ENCODE assay signal across 17 cellular contexts in genomic region chr2:217916504-217917254, GRCh38.
DNase-seq lines count a peak whose midpoint lies in the region; ATAC-seq and TF ChIP-seq lines count a peak whose summit lies in the region.
"Had no signal": no experiment of that assay in that cellular context is flagged by ENCODE, and none has a peak within 500 bp of the region (broad histone marks: within the 10 kb centered on the region; RNA-seq: fewer than 3 reads in every experiment).

No MANE protein-coding gene starts in this region.

- H3K36me3 ChIP-seq in sigmoid colon: peaks cover 0 to 31% (median 10%) of the 10 kb centered on the region in 4 donors
- H3K36me3 ChIP-seq: ovary had no signal

- H3K27me3 ChIP-seq in right cardiac atrium (ENCODE audit: control insufficient read depth, insufficient read depth) (no peaks in the 10 kb centered on the region), sigmoid colon (no peaks in the 10 kb centered on the region)
- H3K27me3 ChIP-seq: ovary had no signal

- ATAC-seq in Right ventricle myocardium inferior: no peak
- no peak for ATAC-seq in right cardiac atrium
- no peak for ATAC-seq in activated CD8-positive, alpha-beta memory T cell treated with anti-CD3 and anti-CD28 coated beads, Interleukin-2, amount 10 ng/mL, durations not matched to agents 7 days and 5 days
- no peak for ATAC-seq in GM18505 (IDR thresholded peaks at IDR 0.05; ENCODE audit: unreplicated experiment)
- ATAC-seq: K562, T-cell had no signal

- intact Hi-C loops in Right ventricle myocardium inferior (cut with DNase I): no loop called here
- intact Hi-C loops in cardiac septum (cut with DNase I): no loop called here
- intact Hi-C loops in right cardiac atrium (cut with DNase I): no loop called here
- intact Hi-C loops in sigmoid colon (cut with DNase I): no loop called here

- no peaks in the 10 kb centered on the region for H3K4me1 Mint-ChIP-seq in activated CD8-positive, alpha-beta memory T cell treated with anti-CD3 and anti-CD28 coated beads, Interleukin-2, amount 10 ng/mL, durations not matched to agents 7 days and 5 days
- H3K4me1 Mint-ChIP-seq: T-cell had no signal

- no peak for TF ChIP-seq CTCF in sigmoid colon (IDR thresholded peaks at IDR 0.05)

- 68% methylated on average over 10 of the region's 10 CpGs for WGBS in right cardiac atrium
- WGBS in sigmoid colon, 2 donors: 46 to 58% methylated on average over 10 of the region's 10 CpGs

- H3K9me3 Mint-ChIP-seq in activated CD8-positive, alpha-beta memory T cell treated with anti-CD3 and anti-CD28 coated beads, Interleukin-2, amount 10 ng/mL, durations not matched to agents 7 days and 5 days (ENCODE audit: low read depth): no peaks in the 10 kb centered on the region
- H3K9me3 Mint-ChIP-seq: mesothelial cell of epicardium, T-cell had no signal

- CTCF ChIA-PET in activated CD8-positive, alpha-beta memory T cell treated with anti-CD3 and anti-CD28 coated beads, Interleukin-2, amount 10 ng/mL, durations not matched to agents 7 days and 5 days (lab: Charles Lee): no interaction called here

- H3K27ac ChIP-seq in right cardiac atrium (ENCODE audit: low read length) (peak overlapping the region; percentile 84), sigmoid colon (peak overlapping the region; percentile 94 to 98 (median 98))

- no peaks in the 10 kb centered on the region for H3K36me3 Mint-ChIP-seq in activated CD8-positive, alpha-beta memory T cell treated with anti-CD3 and anti-CD28 coated beads, Interleukin-2, amount 10 ng/mL, durations not matched to agents 7 days and 5 days
- H3K36me3 Mint-ChIP-seq: T-cell had no signal

- no peak overlapping the region for H3K4me3 Mint-ChIP-seq in activated CD8-positive, alpha-beta memory T cell treated with anti-CD3 and anti-CD28 coated beads, Interleukin-2, amount 10 ng/mL, durations not matched to agents 7 days and 5 days
- H3K4me3 Mint-ChIP-seq: mesothelial cell of epicardium, T-cell had no signal

- peak; percentile 53 for DNase-seq in Right ventricle myocardium inferior (ENCODE audit: missing footprints)
- DNase-seq in cardiac septum (ENCODE audit: low spot score): no peak
- peak in 1 of 3 donors; percentile 52 for DNase-seq in right cardiac atrium
- DNase-seq in sigmoid colon: peak; percentile 82
- no peak for DNase-seq in H4 (ENCODE audit: low spot score)
- no peak for DNase-seq in activated CD8-positive, alpha-beta memory T cell treated with anti-CD3 and anti-CD28 coated beads, Interleukin-2, amount 10 ng/mL, durations not matched to agents 7 days and 5 days
- DNase-seq in activated CD8-positive, alpha-beta memory T cell treated with anti-CD3 and anti-CD28 coated beads for 24 hours: no peak
- DNase-seq: activated CD4-positive, CD25-positive, alpha-beta regulatory T cell; GF-D8; GOT3; NCI-H524 treated with DMSO at 0.1 percent for 48 hours; stimulated activated CD4-positive, alpha-beta T cell treated with anti-CD3 and anti-CD28 coated beads, Interleukin-4, amount 100 ng/mL, for 1 hour; T-cell had no signal

- H3K4me1 ChIP-seq in right cardiac atrium (ENCODE audit: control insufficient read depth, insufficient read depth, low read length) (peaks cover 77% of the 10 kb centered on the region), sigmoid colon (peaks cover 0 to 100% (median 100%) of the 10 kb centered on the region in 4 donors)

- no peak overlapping the region for H3K27ac Mint-ChIP-seq in activated CD8-positive, alpha-beta memory T cell treated with anti-CD3 and anti-CD28 coated beads, Interleukin-2, amount 10 ng/mL, durations not matched to agents 7 days and 5 days
- H3K27ac Mint-ChIP-seq: mesothelial cell of epicardium, T-cell had no signal

- no peak overlapping the region for H3K4me3 ChIP-seq in right cardiac atrium (ENCODE audit: low read length)
- H3K4me3 ChIP-seq in sigmoid colon: no peak overlapping the region
- H3K4me3 ChIP-seq: K562, ovary had no signal

- TF ChIP-seq POLR2A in sigmoid colon (IDR thresholded peaks at IDR 0.05) (no peak), GM18505 (IDR thresholded peaks at IDR 0.05; ENCODE audit: borderline replicate concordance, extremely low read depth, insufficient read depth, insufficient read length) (no peak)

- no peaks in the 10 kb centered on the region for H3K9me3 ChIP-seq in right cardiac atrium (ENCODE audit: control insufficient read depth, low read length)
- H3K9me3 ChIP-seq in sigmoid colon: no peaks in the 10 kb centered on the region
- H3K9me3 ChIP-seq: ovary had no signal

- peaks cover 5% of the 10 kb centered on the region for H3K27me3 Mint-ChIP-seq in activated CD8-positive, alpha-beta memory T cell treated with anti-CD3 and anti-CD28 coated beads, Interleukin-2, amount 10 ng/mL, durations not matched to agents 7 days and 5 days

- TF ChIP-seq EP300 in sigmoid colon (IDR thresholded peaks at IDR 0.05): peak in 1 of 4 donors; percentile 24

Comparison
In these comparisons a context has a peak if more than half of its experiments do, and no peak if none do; other contexts are left out.
1. DNase-seq: peak in Right ventricle myocardium inferior (single experiment) and sigmoid colon (single experiment); none in cardiac septum (single experiment), H4 (single experiment), activated CD8-positive, alpha-beta memory T cell treated with anti-CD3 and anti-CD28 coated beads, Interleukin-2, amount 10 ng/mL, durations not matched to agents 7 days and 5 days (single experiment) and activated CD8-positive, alpha-beta memory T cell treated with anti-CD3 and anti-CD28 coated beads for 24 hours (single experiment).